In genomic region chr9:122865300-122865699, GRCh38 we compare ENCODE assay signal across 22 cellular contexts. TPM values are rescaled to one million over a fixed set of nuclear protein-coding genes. Genes with fewer than 3 reads are reported as not detected.
DNase-seq lines count a peak whose midpoint lies in the region; ATAC-seq, FAIRE-seq and TF ChIP-seq lines count a peak whose summit lies in the region.
"Had no signal": no experiment of that assay in that cellular context is flagged by ENCODE, and none has a peak within 500 bp of the region (broad histone marks: within the 10 kb centered on the region; RNA-seq: fewer than 3 reads in every experiment).

No MANE protein-coding gene starts in this region.

- intact Hi-C loops in heart left ventricle (cut with DNase I) (no loop called here), Right ventricle myocardium superior (cut with DNase I) (no loop called here), left lung (cut with DNase I) (no loop called here)

- FAIRE-seq in H54 (lab: Jason Lieb, UNC): peak; percentile 69
- FAIRE-seq: A549, H1 had no signal

- H3K9me3 ChIP-seq in heart left ventricle (no peaks in the 10 kb centered on the region), left lung (no peaks in the 10 kb centered on the region)
- H3K9me3 ChIP-seq: A549 had no signal

- H3K36me3 ChIP-seq in heart left ventricle (peaks cover 0 to 66% (median 42%) of the 10 kb centered on the region in 9 donors), left lung (peaks cover 0 to 44% of the 10 kb centered on the region in 2 donors)

- DNase-seq in heart left ventricle (no peak), Right ventricle myocardium superior (no peak), H54 (ENCODE audit: insufficient read length, low spot score) (no peak), glomerular endothelial cell (ENCODE audit: extremely low read depth, low read depth, low spot score) (peak; percentile 48), pulmonary artery endothelial cell (ENCODE audit: low read depth, low spot score) (peak; percentile 24), left lung (no peak), NCI-H345 treated with DMSO at 0.1 percent for 48 hours (lab: John Stamatoyannopoulos, UW; ENCODE audit: unreplicated experiment) (no peak)
- DNase-seq in stimulated activated CD4-positive, alpha-beta T cell treated with anti-CD3 and anti-CD28 coated beads, Interleukin-4, amount 100 ng/mL, for 4 hours: no peak
- DNase-seq: DMS79, IMR-90, NCI-H1092 treated with DMSO at 0.1 percent for 48 hours, NCI-H1436 treated with DMSO at 0.1 percent for 48 hours, NCI-H2029, NCI-H2227 treated with DMSO at 0.1 percent for 48 hours, NCI-H510A treated with DMSO at 0.1 percent for 48 hours, NCI-H748 treated with DMSO at 0.1 percent for 48 hours, PC-9, RPMI8226, SIG-M5 had no signal

- no peak for TF ChIP-seq POLR2A in heart left ventricle (IDR thresholded peaks at IDR 0.05)
- no peak for TF ChIP-seq POLR2A in H54 (IDR thresholded peaks at IDR 0.05; ENCODE audit: low read depth, low read length)

- H3K4me3 ChIP-seq in heart left ventricle (peak overlapping the region in 1 of 12 donors; percentile 8), left lung (no peak overlapping the region)
- H3K4me3 ChIP-seq: A549, PC-9 had no signal

- H3K27ac ChIP-seq in heart left ventricle: peak overlapping the region in 10 of 12 donors; percentile 3 to 71 (median 34)
- H3K27ac ChIP-seq in left lung: peak overlapping the region in 1 of 2 donors; percentile 24
- H3K27ac ChIP-seq: A549, KMS-11, PC-9 had no signal

- no peaks in the 10 kb centered on the region for H3K27me3 ChIP-seq in heart left ventricle
- H3K27me3 ChIP-seq in left lung: no peaks in the 10 kb centered on the region

- 58 to 76% (median 68%) methylated on average over 7 of the region's 7 CpGs for WGBS in heart left ventricle, 4 donors

- H3K4me1 ChIP-seq in heart left ventricle: peaks cover 0 to 5% (median 0%) of the 10 kb centered on the region in 12 donors
- no peaks in the 10 kb centered on the region for H3K4me1 ChIP-seq in left lung

- TF ChIP-seq CTCF in heart left ventricle (IDR thresholded peaks at IDR 0.05) (no peak), left lung (IDR thresholded peaks at IDR 0.05) (no peak)

- ATAC-seq in heart left ventricle: peak in 1 of 4 donors; percentile 55
- ATAC-seq in Right ventricle myocardium superior (ENCODE audit: poor library complexity): no peak
- ATAC-seq in left lung: no peak
- ATAC-seq: A549 had no signal

RNA-seq across cellular contexts. Expression of gene PDCL, which starts 36.9 kb away (rescaled TPM):
- total RNA-seq in heart left ventricle (10 to 100 TPM in 3 of 9 donors, 1 to 10 TPM in 6; 6.4 to 12.0 (median 8.4) TPM), Right ventricle myocardium superior (7.4 TPM), glomerular endothelial cell (42.6 and 49.5 TPM in 2 replicates), pulmonary artery endothelial cell (70.4 and 86.4 TPM in 2 replicates), left lung (10 to 100 TPM; 18.4 to 18.8 TPM)
- 1 to 10 TPM; 3.8 to 7.0 TPM for polyA plus RNA-seq in heart left ventricle

RNA-seq across cellular contexts. Expression of gene RC3H2, which starts 39.9 kb away (rescaled TPM):
- total RNA-seq in heart left ventricle: 10 to 100 TPM; 36.2 to 52.2 (median 45.4) TPM
- polyA plus RNA-seq in heart left ventricle: 10 to 100 TPM; 11.7 to 21.3 TPM
- total RNA-seq in Right ventricle myocardium superior: 33.8 TPM
- 49.3 and 69.2 TPM in 2 replicates for total RNA-seq in glomerular endothelial cell
- 57.0 and 75.8 TPM in 2 replicates for total RNA-seq in pulmonary artery endothelial cell
- total RNA-seq in left lung: 10 to 100 TPM; 46.1 to 48.3 TPM

RNA-seq across cellular contexts. Expression of gene ZBTB6, which starts 47.8 kb away (rescaled TPM):
- total RNA-seq in heart left ventricle (1 to 10 TPM; 5.1 to 8.1 (median 6.3) TPM), Right ventricle myocardium superior (4.5 TPM), glomerular endothelial cell (4.0 and 5.3 TPM in 2 replicates), pulmonary artery endothelial cell (11.7 and 13.5 TPM in 2 replicates), left lung (1 to 10 TPM; 6.9 to 8.6 TPM)
- polyA plus RNA-seq in heart left ventricle: 1 to 10 TPM; 2.0 to 4.6 TPM

Comparison
In these comparisons a context has a peak if more than half of its experiments do, and no peak if none do; other contexts are left out.
1. DNase-seq: peak in glomerular endothelial cell (single experiment) and pulmonary artery endothelial cell (single experiment); none in heart left ventricle (0 of 5), Right ventricle myocardium superior (single experiment), H54 (single experiment), stimulated activated CD4-positive, alpha-beta T cell treated with anti-CD3 and anti-CD28 coated beads, Interleukin-4, amount 100 ng/mL, for 4 hours (0 of 2), left lung (0 of 2) and NCI-H345 treated with DMSO at 0.1 percent for 48 hours (single experiment).